ENCODE assay signal across 12 cellular contexts in genomic region chr7:48097511-48098231, GRCh38. TPM values are rescaled to one million over a fixed set of nuclear protein-coding genes. Genes with fewer than 3 reads are reported as not detected.
DNase-seq lines count a peak whose midpoint lies in the region; ATAC-seq and TF ChIP-seq lines count a peak whose summit lies in the region.
"Had no signal": no experiment of that assay in that cellular context is flagged by ENCODE, and none has a peak within 500 bp of the region (broad histone marks: within the 10 kb centered on the region; RNA-seq: fewer than 3 reads in every experiment).

No MANE protein-coding gene starts in this region.

- no peaks in the 10 kb centered on the region for H3K9me3 ChIP-seq in CD4-positive, alpha-beta T cell (ENCODE audit: control insufficient read depth, low read length)
- H3K9me3 ChIP-seq in IMR-90 (ENCODE audit: control insufficient read depth, insufficient read depth, low read length) = no peaks in the 10 kb centered on the region
- H3K9me3 ChIP-seq: uterus had no signal

- peaks cover 66% of the 10 kb centered on the region for H3K4me1 Mint-ChIP-seq in CD4-positive, alpha-beta T cell (ENCODE audit: low read depth)
- H3K4me1 Mint-ChIP-seq in activated naive CD8-positive, alpha-beta T cell treated with anti-CD3 and anti-CD28 coated beads, Interleukin-2, amount 50 U/mL, for 24 hours = peaks cover 62% of the 10 kb centered on the region
- H3K4me1 Mint-ChIP-seq in naive B cell = peaks cover 9 to 14% (median 13%) of the 10 kb centered on the region in 3 donors

- peaks cover 88% of the 10 kb centered on the region for H3K36me3 Mint-ChIP-seq in CD4-positive, alpha-beta T cell (ENCODE audit: low read depth)
- peaks cover 63% of the 10 kb centered on the region for H3K36me3 Mint-ChIP-seq in activated naive CD8-positive, alpha-beta T cell treated with anti-CD3 and anti-CD28 coated beads, Interleukin-2, amount 50 U/mL, for 24 hours (ENCODE audit: low read depth)
- H3K36me3 Mint-ChIP-seq in naive B cell = peaks cover 5 to 6% of the 10 kb centered on the region in 2 donors

- H3K4me3 Mint-ChIP-seq in CD4-positive, alpha-beta T cell = peak overlapping the region; percentile 59
- peak overlapping the region; percentile 12 for H3K4me3 Mint-ChIP-seq in activated naive CD8-positive, alpha-beta T cell treated with anti-CD3 and anti-CD28 coated beads, Interleukin-2, amount 50 U/mL, for 24 hours
- H3K4me3 Mint-ChIP-seq in naive B cell = no peak overlapping the region

- peak overlapping the region; percentile 4; the same call in 1 of the 2 replicates for H3K23ac ChIP-seq in IMR-90 (ENCODE audit: low read depth, low read length)

- BruUV-seq in IMR-90 (replicated peaks; lab: Mats Ljungman, UMichigan) = no TSS peak

- peak overlapping the region; percentile 97 for H3K27ac Mint-ChIP-seq in CD4-positive, alpha-beta T cell
- peak overlapping the region; percentile 76 for H3K27ac Mint-ChIP-seq in activated naive CD8-positive, alpha-beta T cell treated with anti-CD3 and anti-CD28 coated beads, Interleukin-2, amount 50 U/mL, for 24 hours
- H3K27ac Mint-ChIP-seq in naive B cell = peak overlapping the region; percentile 2 to 89 (median 62)

- H2AK5ac ChIP-seq in IMR-90 (ENCODE audit: low read depth, low read length) = peak overlapping the region; percentile 51; the same call in 1 of the 2 replicates

- no peaks in the 10 kb centered on the region for H3K27me3 Mint-ChIP-seq in CD4-positive, alpha-beta T cell
- H3K27me3 Mint-ChIP-seq in activated naive CD8-positive, alpha-beta T cell treated with anti-CD3 and anti-CD28 coated beads, Interleukin-2, amount 50 U/mL, for 24 hours = no peaks in the 10 kb centered on the region
- H3K27me3 Mint-ChIP-seq in naive B cell = peaks cover 0 to 5% (median 0%) of the 10 kb centered on the region in 3 donors

- H2BK5ac ChIP-seq in IMR-90 (ENCODE audit: low read depth, low read length, poor library complexity, severe bottlenecking) = peak overlapping the region; percentile 32

- peak overlapping the region in 1 of 2 experiments; percentile 64; a peak in 1 of 4 replicates for H4K8ac ChIP-seq in IMR-90 (ENCODE audit: low read depth in 2 of 2, low read length in 2 of 2)

- no peaks in the 10 kb centered on the region for H3K27me3 ChIP-seq in CD4-positive, alpha-beta T cell (ENCODE audit: control insufficient read depth, insufficient read depth, low read length)
- H3K27me3 ChIP-seq in IMR-90 (ENCODE audit: control insufficient read depth, insufficient read depth, low read length) = no peaks in the 10 kb centered on the region
- H3K27me3 ChIP-seq: uterus had no signal

- peaks cover 18% of the 10 kb centered on the region for H3K4me1 ChIP-seq in IMR-90 (ENCODE audit: control insufficient read depth, insufficient read depth, low read length)
- H3K4me1 ChIP-seq: uterus had no signal

- H3K27ac ChIP-seq in CD4-positive, alpha-beta T cell (ENCODE audit: low read depth, low read length) = peak overlapping the region; percentile 56
- H3K27ac ChIP-seq in IMR-90 (ENCODE audit: insufficient read depth, low read length) = peak overlapping the region; percentile 48; the same call in 1 of the 2 replicates

- H3K9me1 ChIP-seq in IMR-90 (ENCODE audit: insufficient read depth, low read length) = peaks cover 19% of the 10 kb centered on the region

- peak overlapping the region; percentile 70 for H3K4ac ChIP-seq in IMR-90 (ENCODE audit: low read depth, low read length)

- H3K9ac ChIP-seq in IMR-90 (ENCODE audit: low read depth, low read length) = no peak overlapping the region

- H3K9me3 Mint-ChIP-seq in CD4-positive, alpha-beta T cell = no peaks in the 10 kb centered on the region
- no peaks in the 10 kb centered on the region for H3K9me3 Mint-ChIP-seq in activated naive CD8-positive, alpha-beta T cell treated with anti-CD3 and anti-CD28 coated beads, Interleukin-2, amount 50 U/mL, for 24 hours
- H3K9me3 Mint-ChIP-seq in naive B cell = no peaks in the 10 kb centered on the region

- POLR2A ChIA-PET in CD4-positive, alpha-beta T cell (lab: Charles Lee) = interaction anchor here (1.0 kb wide), 1 partner anchor 8 kb away, joined by 3 read pairs; no protein-coding TSS in a partner anchor
- POLR2A ChIA-PET in IMR-90 (lab: Charles Lee; ENCODE audit: unreplicated experiment) = no interaction called here

- peaks cover 43 to 46% of the 10 kb centered on the region in 2 experiments for H3K79me1 ChIP-seq in IMR-90 (ENCODE audit: low read depth in 1 of 2, low read length in 2 of 2)

- TF ChIP-seq CTCF in CD4-positive, alpha-beta T cell (IDR thresholded peaks at IDR 0.05) = no peak
- TF ChIP-seq CTCF in IMR-90 (conservative IDR thresholded peaks at IDR 0.05; ENCODE audit: low read depth, low read length) = no peak

- H2BK20ac ChIP-seq in IMR-90 (ENCODE audit: low read depth, low read length) = peak overlapping the region; percentile 56; the same call in 1 of the 2 replicates

- no CpG with 5 or more reads among the region's 6 CpGs for WGBS in IMR-90 (ENCODE audit: extremely low coverage in 2 of 2, insufficient read length in 1 of 2), 2 experiments

- CTCF ChIA-PET in CD4-positive, alpha-beta T cell (lab: Charles Lee) = interaction anchor here (2.2 kb wide), 1 partner anchor 13 kb away, joined by 11 read pairs; no protein-coding TSS in a partner anchor
- CTCF ChIA-PET in IMR-90 (lab: Yijun Ruan, JAX) = interaction anchor here (0.7 kb wide), 1 partner anchor 439 kb away, joined by 3 read pairs; no protein-coding TSS in a partner anchor

- dilution Hi-C loops in IMR-90 (cut with HindIII; ENCODE audit: low sequenced_read_pairs, unreplicated experiment) = no loop called here

- peak overlapping the region; percentile 54 for H4K91ac ChIP-seq in IMR-90 (ENCODE audit: insufficient read depth, low read depth, low read length)

- peak overlapping the region; percentile 57 for H2BK120ac ChIP-seq in IMR-90 (ENCODE audit: low read depth, low read length)

- no peak overlapping the region for H4K5ac ChIP-seq in IMR-90 (ENCODE audit: low read depth, low read length)

- intact Hi-C loops in CD4-positive, alpha-beta T cell (cut with DNase I, micrococcal nuclease) = no loop called here
- intact Hi-C loops in IMR-90 (cut with micrococcal nuclease) = no loop called here

- H3K36me3 ChIP-seq in IMR-90 (ENCODE audit: control insufficient read depth, insufficient read depth, low read length) = peaks cover 32% of the 10 kb centered on the region
- H3K36me3 ChIP-seq: uterus had no signal

- DNase-seq in CD4-positive, alpha-beta T cell = peak in 1 of 10 experiments; percentile 14
- DNase-seq in IMR-90 = no peak
- no peak for DNase-seq in activated naive CD8-positive, alpha-beta T cell treated with anti-CD3 and anti-CD28 coated beads, Interleukin-2, amount 50 U/mL, for 24 hours
- no peak for DNase-seq in naive B cell
- no peak for DNase-seq in NCI-H748 treated with DMSO at 0.1 percent for 48 hours (lab: John Stamatoyannopoulos, UW)
- DNase-seq: activated gamma-delta T cell, DMS153, NCI-H510A treated with DMSO at 0.1 percent for 48 hours, uterus had no signal

- no peaks in the 10 kb centered on the region for H4K20me1 ChIP-seq in IMR-90 (ENCODE audit: insufficient read depth, low read length)

- peak overlapping the region; percentile 19; the same call in 1 of the 2 replicates for H3K4me2 ChIP-seq in IMR-90 (ENCODE audit: low read depth, low read length)

- H2AK9ac ChIP-seq in IMR-90 (replicated peaks; ENCODE audit: low read depth, low read length, poor library complexity) = no peak overlapping the region

- H2BK15ac ChIP-seq in IMR-90 (ENCODE audit: low read depth, low read length) = peak overlapping the region; percentile 56; the same call in 1 of the 3 replicates

- no peak overlapping the region for H3K4me3 ChIP-seq in IMR-90 (ENCODE audit: insufficient read depth, low read depth, low read length)
- H3K4me3 ChIP-seq: uterus had no signal

- H3K56ac ChIP-seq in IMR-90 (ENCODE audit: extremely low read depth, insufficient read depth, low read length) = no peak overlapping the region

- peak overlapping the region; percentile 26 for H3K14ac ChIP-seq in IMR-90 (replicated peaks; ENCODE audit: low read depth, low read length)

- in situ Hi-C loops in IMR-90 (cut with MboI; ENCODE audit: low sequenced_read_pairs) = loop anchor here (10.0 kb wide), 1 partner anchor 113 kb away; no protein-coding TSS in a partner anchor

- TF ChIP-seq POLR2A in IMR-90 (IDR thresholded peaks at IDR 0.05; ENCODE audit: low read depth, low read length) = no peak

- no peak for TF ChIP-seq RAD21 in IMR-90 (IDR thresholded peaks at IDR 0.05; ENCODE audit: low read length)

- no peak overlapping the region for H2AFZ ChIP-seq in IMR-90 (replicated peaks; ENCODE audit: low read length, poor library complexity)

- peak; percentile 66 for ATAC-seq in CD4-positive, alpha-beta T cell (ENCODE audit: poor library complexity)
- no peak for ATAC-seq in IMR-90 (ENCODE audit: low read depth)
- peak; percentile 38 for ATAC-seq in activated naive CD8-positive, alpha-beta T cell treated with anti-CD3 and anti-CD28 coated beads, Interleukin-2, amount 50 U/mL, for 24 hours
- no peak for ATAC-seq in naive B cell (ENCODE audit: low read depth in 2 of 2)
- no peak for ATAC-seq in HG02610 (IDR thresholded peaks at IDR 0.05; ENCODE audit: unreplicated experiment)
- ATAC-seq in GM21423 (IDR thresholded peaks at IDR 0.05; ENCODE audit: unreplicated experiment) = no peak
- ATAC-seq in HG03139 (IDR thresholded peaks at IDR 0.05; ENCODE audit: unreplicated experiment) = no peak

- peak overlapping the region; percentile 37; the same call in 1 of the 2 replicates for H3K18ac ChIP-seq in IMR-90 (ENCODE audit: low read depth, low read length)

TF ChIP-seq in IMR-90, 13 proteins besides CTCF, POLR2A, EP300 and RAD21 (continues in another document):
- TF ChIP-seq ELK1 (IDR thresholded peaks at IDR 0.05; ENCODE audit: borderline replicate concordance, low read depth, low read length) = no peak
- TF ChIP-seq RFX5 (IDR thresholded peaks at IDR 0.05; ENCODE audit: low read depth, low read length) = no peak
- no peak for TF ChIP-seq MAFK (IDR thresholded peaks at IDR 0.05; ENCODE audit: low read depth, low read length)
- TF ChIP-seq BHLHE40 (IDR thresholded peaks at IDR 0.05; ENCODE audit: low read depth, low read length) = no peak

RNA-seq across cellular contexts. Expression of gene UPP1, which starts 8.6 kb away (rescaled TPM):
- 100 to 1,000 TPM; 125 to 126 TPM for total RNA-seq in CD4-positive, alpha-beta T cell
- 3.9 and 4.2 TPM in 2 replicates for total RNA-seq in IMR-90 (2012; rRNA removed)
- 14.5 and 17.0 TPM in 2 replicates for polyA plus RNA-seq in IMR-90 (2012; rRNA removed)
- polyA plus RNA-seq in IMR-90 (2012; cell fraction: cytosol; rRNA removed) = 13.7 and 14.6 TPM in 2 replicates
- polyA plus RNA-seq in IMR-90 (2012; cell fraction: nucleus; rRNA removed; ENCODE audit: low replicate concordance) = 47.9 and 58.8 TPM in 2 replicates
- 1 to 10 TPM in 5 of 6 donors, not detected in 1; 2.7 to 5.6 (median 3.3) TPM for polyA plus RNA-seq in naive B cell (ENCODE audit: low read depth in 6 of 6)

Comparison
In these comparisons a context has a peak if more than half of its experiments do, and no peak if none do; other contexts are left out.
1. ATAC-seq: peak in CD4-positive, alpha-beta T cell (single experiment) and activated naive CD8-positive, alpha-beta T cell treated with anti-CD3 and anti-CD28 coated beads, Interleukin-2, amount 50 U/mL, for 24 hours (single experiment); none in IMR-90 (single experiment), naive B cell (0 of 2), HG02610 (single experiment), GM21423 (single experiment) and HG03139 (single experiment).
2. H3K4me3 Mint-ChIP-seq: peak in CD4-positive, alpha-beta T cell (single experiment) and activated naive CD8-positive, alpha-beta T cell treated with anti-CD3 and anti-CD28 coated beads, Interleukin-2, amount 50 U/mL, for 24 hours (single experiment); none in naive B cell (0 of 8).
3. RNA of gene UPP1, which starts 8.6 kb away (total RNA-seq): 125 to 126 TPM in CD4-positive, alpha-beta T cell; 3.9 to 4.2 TPM in IMR-90; every median in the first group is over 10 times any median in the second.
4. Peak in every context shown above with its lines, with median percentiles within 50 percentile points of each other: H3K27ac Mint-ChIP-seq.